ENCODE assay signal across 24 cellular contexts in genomic region chr21:34611528-34611927, GRCh38. TPM values are rescaled to one million over a fixed set of nuclear protein-coding genes. Genes with fewer than 3 reads are reported as not detected.
"Had no signal": no experiment of that assay in that cellular context is flagged by ENCODE, and none has a peak within 500 bp of the region (broad histone marks: within the 10 kb centered on the region; RNA-seq: fewer than 3 reads in every experiment).

No MANE protein-coding gene starts in this region.

- H3K4me1 ChIP-seq: testis had no signal

- H3K36me3 Mint-ChIP-seq: activated naive CD8-positive, alpha-beta T cell; WTC11 had no signal

- H3K4me3 Mint-ChIP-seq: activated naive CD8-positive, alpha-beta T cell; activated T-cell treated with anti-CD3 and anti-CD28 coated beads, Interleukin-2, amount 50 U/mL, for 4 hours; stimulated activated naive B cell treated with anti-CD40 and anti-IgM and Interleukin-4, amounts not matched to agents 10 μg/mL and 1 μg/mL and 100 μg/mL, for 72 hours; T-helper 1 cell treated with Interleukin-12 subunit alpha and Interleukin-12 subunit beta and Interleukin-4 antibody, amounts not matched to agents 30 μg/mL and 1 μg/mL, for 36 hours; WTC11 had no signal

- H3K27me3 ChIP-seq: adrenal gland, esophagus squamous epithelium, gastrocnemius medialis, heart left ventricle, sigmoid colon, testis, upper lobe of left lung had no signal

- DNase-seq: activated CD8-positive, alpha-beta memory T cell treated with anti-CD3 and anti-CD28 coated beads, Interleukin-2, amount 50 U/mL, for 48 hours; activated naive CD4-positive, alpha-beta T cell; activated T-cell treated with anti-CD3 and anti-CD28 coated beads, Interleukin-2, amount 50 U/mL, for 4 hours; cerebellar nuclear complex; esophagus squamous epithelium; gastrocnemius medialis; heart left ventricle; left ventricle myocardium superior; mammary epithelial cell; posterior cingulate gyrus; sigmoid colon; stimulated activated CD4-positive, alpha-beta T cell treated with anti-CD3 and anti-CD28 coated beads, Interleukin-2, amount 100 ng/mL, for 48 hours; stimulated activated CD8-positive, alpha-beta memory T cell treated with anti-CD3 and anti-CD28 coated beads, Interleukin-4, amount 100 ng/mL, for 48 hours; stimulated activated naive B cell treated with anti-CD40 and anti-IgM and Interleukin-4, amounts not matched to agents 10 μg/mL and 1 μg/mL and 100 μg/mL, for 72 hours; T1000; testis; upper lobe of left lung had no signal

- H3K27ac ChIP-seq: adrenal gland, coronary artery, esophagus squamous epithelium, gastrocnemius medialis, heart left ventricle, sigmoid colon, testis, upper lobe of left lung had no signal

- H3K27ac Mint-ChIP-seq: activated naive CD8-positive, alpha-beta T cell; activated T-helper 2 cell treated with anti-CD3 and anti-CD28 coated beads, Interferon-gamma antibody, Interleukin-2, Interleukin-4, amounts not matched to agents 10 μg/mL and 5 μg/mL and 100 μg/mL, durations not matched to agents 14 hours and 24 hours and 36 hours; stimulated activated naive B cell treated with anti-CD40 and anti-IgM and Interleukin-4, amounts not matched to agents 10 μg/mL and 1 μg/mL and 100 μg/mL, for 72 hours; T-helper 1 cell treated with Interleukin-12 subunit alpha and Interleukin-12 subunit beta and Interleukin-4 antibody, amounts not matched to agents 30 μg/mL and 1 μg/mL, for 36 hours; WTC11 had no signal

- H3K9me3 ChIP-seq: adrenal gland, esophagus squamous epithelium, gastrocnemius medialis, sigmoid colon, testis, upper lobe of left lung had no signal

- H3K27me3 Mint-ChIP-seq: activated naive CD8-positive, alpha-beta T cell had no signal

- H3K9me3 Mint-ChIP-seq: activated T-cell treated with anti-CD3 and anti-CD28 coated beads, Interleukin-2, amount 50 U/mL, for 4 hours; activated T-helper 2 cell treated with anti-CD3 and anti-CD28 coated beads, Interferon-gamma antibody, Interleukin-2, Interleukin-4, amounts not matched to agents 10 μg/mL and 5 μg/mL and 100 μg/mL, durations not matched to agents 14 hours and 24 hours and 36 hours; stimulated activated naive B cell treated with anti-CD40 and anti-IgM and Interleukin-4, amounts not matched to agents 10 μg/mL and 1 μg/mL and 100 μg/mL, for 72 hours; T-helper 1 cell treated with Interleukin-12 subunit alpha and Interleukin-12 subunit beta and Interleukin-4 antibody, amounts not matched to agents 30 μg/mL and 1 μg/mL, for 36 hours had no signal

- H3K36me3 ChIP-seq: adrenal gland, esophagus squamous epithelium, gastrocnemius medialis, heart left ventricle, sigmoid colon, upper lobe of left lung had no signal

- ATAC-seq: activated T-cell treated with anti-CD3 and anti-CD28 coated beads, Interleukin-2, amount 50 U/mL, for 4 hours; gastrocnemius medialis; heart left ventricle; left ventricle myocardium superior; stimulated activated naive B cell treated with anti-CD40 and anti-IgM and Interleukin-4, amounts not matched to agents 10 μg/mL and 1 μg/mL and 100 μg/mL, for 72 hours; WTC11 had no signal

- H3K4me3 ChIP-seq: adrenal gland, coronary artery, esophagus squamous epithelium, gastrocnemius medialis, heart left ventricle, sigmoid colon, testis, upper lobe of left lung had no signal

RNA-seq across cellular contexts. Expression of gene CLIC6, which starts 57.3 kb away (rescaled TPM):
- total RNA-seq: bronchial epithelial cell had no signal
- polyA plus RNA-seq: mammary epithelial cell had no signal
